ENCODE assay signal across 8 cellular contexts in genomic region chr1:161399257-161399998, GRCh38. TPM values are rescaled to one million over a fixed set of nuclear protein-coding genes. Genes with fewer than 3 reads are reported as not detected.
DNase-seq lines count a peak whose midpoint lies in the region; TF ChIP-seq lines count a peak whose summit lies in the region.

No MANE protein-coding gene starts in this region.

- H3K4me1 Mint-ChIP-seq in activated naive CD4-positive, alpha-beta T cell treated with anti-CD3 and anti-CD28 coated beads, Interleukin-2, amount 10 ng/mL, durations not matched to agents 7 days and 5 days = peaks cover 38% of the 10 kb centered on the region

- H3K27me3 ChIP-seq in GM06990 (replicated peaks; ENCODE audit: control insufficient read depth, insufficient read depth, low read length) = no peaks in the 10 kb centered on the region

- in situ Hi-C loops in SK-MEL-5 (cut with HindIII; ENCODE audit: low pct_unique_long_range_greater_than_20kb, low sequenced_read_pairs) = loop anchor here (25.0 kb wide), 1 partner anchor 187 kb away; the partner anchor contains the start of genes APOA2, FCER1G and NDUFS2

- peak overlapping the region; percentile 100 for H3K27ac Mint-ChIP-seq in activated naive CD4-positive, alpha-beta T cell treated with anti-CD3 and anti-CD28 coated beads, Interleukin-2, amount 10 ng/mL, durations not matched to agents 7 days and 5 days

- H3K36me3 Mint-ChIP-seq in activated naive CD4-positive, alpha-beta T cell treated with anti-CD3 and anti-CD28 coated beads, Interleukin-2, amount 10 ng/mL, durations not matched to agents 7 days and 5 days = peaks cover 21% of the 10 kb centered on the region

- TF ChIP-seq CTCF in GM06990 (IDR thresholded peaks at IDR 0.05; ENCODE audit: insufficient read depth, low read length, poor library complexity, severe bottlenecking) = peak; percentile 60

- H3K4me3 Mint-ChIP-seq in activated naive CD4-positive, alpha-beta T cell treated with anti-CD3 and anti-CD28 coated beads, Interleukin-2, amount 10 ng/mL, durations not matched to agents 7 days and 5 days = peak overlapping the region; percentile 89

- H3K27me3 Mint-ChIP-seq in activated naive CD4-positive, alpha-beta T cell treated with anti-CD3 and anti-CD28 coated beads, Interleukin-2, amount 10 ng/mL, durations not matched to agents 7 days and 5 days = peaks cover 15% of the 10 kb centered on the region

- CTCF ChIA-PET in HEK293T (lab: Yijun Ruan, JAX) = no interaction called here
- CTCF ChIA-PET in activated naive CD4-positive, alpha-beta T cell treated with anti-CD3 and anti-CD28 coated beads, Interleukin-2, amount 10 ng/mL, durations not matched to agents 7 days and 5 days (lab: Charles Lee) = interaction anchor here (0.5 to 1.6 kb wide), 3 partner anchors 38 to 191 kb away, joined by 3 to 8 read pairs (median 5); no protein-coding TSS in a partner anchor

- H3K4me3 ChIP-seq in GM06990 (replicated peaks; ENCODE audit: low read depth, low read length) = peak overlapping the region; percentile 70

- DNase-seq in GM06990 (ENCODE audit: extremely low read depth, insufficient read length) (peak; percentile 94), HEK293T (ENCODE audit: extremely low spot score) (peak; percentile 86), MV-4-11 (lab: John Stamatoyannopoulos, UW) (peak; percentile 97), SK-MEL-5 (ENCODE audit: low read depth, low spot score) (peak; percentile 94), germinal center (ENCODE audit: low spot score) (peak; percentile 83), non-pigmented ciliary epithelial cell (ENCODE audit: low read depth) (peak; percentile 78), superior temporal gyrus (ENCODE audit: extremely low spot score) (peak; percentile 97)
- DNase-seq in activated naive CD4-positive, alpha-beta T cell treated with anti-CD3 and anti-CD28 coated beads, Interleukin-2, amount 10 ng/mL, durations not matched to agents 7 days and 5 days = peak; percentile 93

- POLR2A ChIA-PET in HEK293T (lab: Yijun Ruan, JAX) = interaction anchor here (0.7 to 2.0 kb wide), 5 partner anchors 10 to 180 kb away, joined by 3 to 13 read pairs (median 5); partner anchors contain the start of gene TOMM40L

- H3K36me3 ChIP-seq in GM06990 (ENCODE audit: control insufficient read depth, insufficient read depth, low read length) = no peaks in the 10 kb centered on the region

- H3K9me3 Mint-ChIP-seq in activated naive CD4-positive, alpha-beta T cell treated with anti-CD3 and anti-CD28 coated beads, Interleukin-2, amount 10 ng/mL, durations not matched to agents 7 days and 5 days = no peaks in the 10 kb centered on the region

TF ChIP-seq in HEK293T, 16 proteins besides CTCF, POLR2A, EP300 and RAD21:
- TF ChIP-seq SUZ12 (IDR thresholded peaks at IDR 0.05) = no peak
- TF ChIP-seq PKNOX1 (IDR thresholded peaks at IDR 0.05) = peak; percentile 27; the same call in 1 of the 2 replicates
- peak; percentile 86 for TF ChIP-seq LEF1 (IDR thresholded peaks at IDR 0.05; ENCODE audit: borderline replicate concordance)
- no peak for TF ChIP-seq ZNF384 (IDR thresholded peaks at IDR 0.05)
- TF ChIP-seq FOXA1 (IDR thresholded peaks at IDR 0.05) = no peak
- TF ChIP-seq NFRKB (IDR thresholded peaks at IDR 0.05) = no peak
- no peak for TF ChIP-seq BHLHE40 (IDR thresholded peaks at IDR 0.05; ENCODE audit: borderline replicate concordance)
- no peak for TF ChIP-seq HDGF (IDR thresholded peaks at IDR 0.05; ENCODE audit: borderline replicate concordance)
- TF ChIP-seq ARNT (IDR thresholded peaks at IDR 0.05) = peak; percentile 42; the same call in 1 of the 2 replicates
- TF ChIP-seq FOXM1 (IDR thresholded peaks at IDR 0.05; ENCODE audit: borderline replicate concordance) = no peak
- TF ChIP-seq ELF4 (IDR thresholded peaks at IDR 0.05) = peak; percentile 63
- peak; percentile 84 for TF ChIP-seq TARDBP (IDR thresholded peaks at IDR 0.05)
- peak; percentile 25; the same call in 1 of the 2 replicates for TF ChIP-seq CTBP1 (IDR thresholded peaks at IDR 0.05; ENCODE audit: borderline replicate concordance)
- TF ChIP-seq SP1 (IDR thresholded peaks at IDR 0.05) = no peak
- no peak for TF ChIP-seq FOXK2 (IDR thresholded peaks at IDR 0.05)
- no peak; the same call in none of the 2 replicates for TF ChIP-seq L3MBTL2 (conservative IDR thresholded peaks at IDR 0.05)

RNA-seq across cellular contexts. Expression of gene CFAP126, which starts 31.8 kb away (rescaled TPM):
- not detected in 2 replicates for total RNA-seq in SK-MEL-5 (2014; rRNA removed; shearing (Covaris generic))
- polyA plus RNA-seq in SK-MEL-5 (2015; cell fraction: cytosol; rRNA removed) = not detected in 2 replicates
- not detected in 2 replicates for polyA plus RNA-seq in SK-MEL-5 (2015; cell fraction: nucleus; rRNA removed)

Comparison
In these comparisons a context has a peak if more than half of its experiments do, and no peak if none do; other contexts are left out.
1. Peak in every context shown above with its lines: DNase-seq and H3K4me3 ChIP-seq.